8 cellular contexts compared by ENCODE assay signal in genomic region chr3:9704343-9705322, GRCh38. TPM values are rescaled to one million over a fixed set of nuclear protein-coding genes. Genes with fewer than 3 reads are reported as not detected.
DNase-seq lines count a peak whose midpoint lies in the region; ATAC-seq and TF ChIP-seq lines count a peak whose summit lies in the region.

No MANE protein-coding gene starts in this region.

- H3K4me3 Mint-ChIP-seq in T-helper 2 cell treated with Interferon-gamma antibody and Interleukin-4, amounts not matched to agents 5 μg/mL and 100 μg/mL, for 36 hours, result peak overlapping the region; percentile 21
- H3K4me3 Mint-ChIP-seq in endodermal cell, result peak overlapping the region; percentile 57
- no peak overlapping the region for H3K4me3 Mint-ChIP-seq in activated T-helper 2 cell treated with anti-CD3 and anti-CD28 coated beads, Interferon-gamma antibody, Interleukin-2, Interleukin-4, amounts not matched to agents 10 μg/mL and 5 μg/mL and 100 μg/mL, durations not matched to agents 14 hours and 24 hours and 36 hours (ENCODE audit: low read depth)

- H3K9ac ChIP-seq in endodermal cell (ENCODE audit: extremely low read depth, low read length, poor library complexity, severe bottlenecking) (no peak overlapping the region), mucosa of rectum (ENCODE audit: low read depth in 1 of 2, low read length in 2 of 2) (no peak overlapping the region)

- no peaks in the 10 kb centered on the region for H3K9me3 Mint-ChIP-seq in T-helper 2 cell treated with Interferon-gamma antibody and Interleukin-4, amounts not matched to agents 5 μg/mL and 100 μg/mL, for 36 hours
- H3K9me3 Mint-ChIP-seq in endodermal cell, result no peaks in the 10 kb centered on the region
- no peaks in the 10 kb centered on the region for H3K9me3 Mint-ChIP-seq in activated T-helper 2 cell treated with anti-CD3 and anti-CD28 coated beads, Interferon-gamma antibody, Interleukin-2, Interleukin-4, amounts not matched to agents 10 μg/mL and 5 μg/mL and 100 μg/mL, durations not matched to agents 14 hours and 24 hours and 36 hours

- DNase-seq in T-helper 2 cell treated with Interferon-gamma antibody and Interleukin-4, amounts not matched to agents 5 μg/mL and 100 μg/mL, for 36 hours (ENCODE audit: low spot score), result peak; percentile 13
- DNase-seq in T-helper 2 cell (no peak), SK-MEL-5 (ENCODE audit: low read depth, low spot score) (peak; percentile 52), endodermal cell (peak; percentile 97), putamen (ENCODE audit: low spot score) (no peak)
- DNase-seq in activated T-helper 2 cell treated with anti-CD3 and anti-CD28 coated beads, Interferon-gamma antibody, Interleukin-2, Interleukin-4, amounts not matched to agents 10 μg/mL and 5 μg/mL and 100 μg/mL, durations not matched to agents 14 hours and 24 hours and 36 hours (ENCODE audit: low spot score), result no peak

- no peak overlapping the region for H3K27ac Mint-ChIP-seq in T-helper 2 cell treated with Interferon-gamma antibody and Interleukin-4, amounts not matched to agents 5 μg/mL and 100 μg/mL, for 36 hours
- no peak overlapping the region for H3K27ac Mint-ChIP-seq in endodermal cell
- H3K27ac Mint-ChIP-seq in activated T-helper 2 cell treated with anti-CD3 and anti-CD28 coated beads, Interferon-gamma antibody, Interleukin-2, Interleukin-4, amounts not matched to agents 10 μg/mL and 5 μg/mL and 100 μg/mL, durations not matched to agents 14 hours and 24 hours and 36 hours, result no peak overlapping the region

- peak overlapping the region; percentile 74 for H3K4me3 ChIP-seq in endodermal cell (ENCODE audit: low read length)
- peak overlapping the region; percentile 31 to 44 for H3K4me3 ChIP-seq in mucosa of rectum (ENCODE audit: low read length in 2 of 2)

- ATAC-seq in GM18520 (IDR thresholded peaks at IDR 0.05; ENCODE audit: unreplicated experiment), result no peak

- peaks cover 6% of the 10 kb centered on the region for H3K36me3 Mint-ChIP-seq in T-helper 2 cell treated with Interferon-gamma antibody and Interleukin-4, amounts not matched to agents 5 μg/mL and 100 μg/mL, for 36 hours (ENCODE audit: low read depth)
- peaks cover 5% of the 10 kb centered on the region for H3K36me3 Mint-ChIP-seq in endodermal cell (ENCODE audit: low read depth)
- peaks cover 20% of the 10 kb centered on the region for H3K36me3 Mint-ChIP-seq in activated T-helper 2 cell treated with anti-CD3 and anti-CD28 coated beads, Interferon-gamma antibody, Interleukin-2, Interleukin-4, amounts not matched to agents 10 μg/mL and 5 μg/mL and 100 μg/mL, durations not matched to agents 14 hours and 24 hours and 36 hours (ENCODE audit: low read depth)

- H3K27ac ChIP-seq in endodermal cell (ENCODE audit: low read depth, low read length) (no peak overlapping the region), mucosa of rectum (ENCODE audit: low read depth in 2 of 2, low read length in 2 of 2) (no peak overlapping the region)

- no peaks in the 10 kb centered on the region for H3K9me3 ChIP-seq in endodermal cell (ENCODE audit: control insufficient read depth, low read length)
- H3K9me3 ChIP-seq in mucosa of rectum (ENCODE audit: control insufficient read depth in 2 of 2, low read length in 2 of 2), result no peaks in the 10 kb centered on the region

- TF ChIP-seq CTCF in endodermal cell (conservative IDR thresholded peaks at IDR 0.05), result no peak

- H3K27me3 ChIP-seq in endodermal cell (ENCODE audit: control insufficient read depth, insufficient read depth, low read length, poor library complexity, severe bottlenecking) (peaks cover 34% of the 10 kb centered on the region), mucosa of rectum (ENCODE audit: control insufficient read depth in 2 of 2, insufficient read depth in 2 of 2, low read length in 2 of 2) (peaks cover 0 to 2% of the 10 kb centered on the region in 2 donors)

- in situ Hi-C loops in SK-MEL-5 (cut with HindIII; ENCODE audit: low pct_unique_long_range_greater_than_20kb, low sequenced_read_pairs), result no loop called here

- 3% methylated on average over 23 to 62 of the region's 62 CpGs for WGBS in endodermal cell (ENCODE audit: insufficient coverage in 1 of 2, insufficient read length in 1 of 2), 2 experiments

- H3K36me3 ChIP-seq in endodermal cell (ENCODE audit: control insufficient read depth, insufficient read depth, low read length) (peaks cover 7% of the 10 kb centered on the region), mucosa of rectum (ENCODE audit: control insufficient read depth in 2 of 2, insufficient read depth in 2 of 2, low read length in 2 of 2) (peaks cover 6 to 22% of the 10 kb centered on the region in 2 donors)

- H3K4me1 ChIP-seq in endodermal cell (ENCODE audit: control insufficient read depth, insufficient read depth, low read length) (no peaks in the 10 kb centered on the region), mucosa of rectum (ENCODE audit: control insufficient read depth in 2 of 2, insufficient read depth in 2 of 2, low read length in 2 of 2) (peaks cover 10 to 12% of the 10 kb centered on the region in 2 donors)

- H3K27me3 Mint-ChIP-seq in T-helper 2 cell treated with Interferon-gamma antibody and Interleukin-4, amounts not matched to agents 5 μg/mL and 100 μg/mL, for 36 hours (ENCODE audit: low read depth), result peaks cover 41% of the 10 kb centered on the region
- peaks cover 33% of the 10 kb centered on the region for H3K27me3 Mint-ChIP-seq in endodermal cell (ENCODE audit: insufficient read depth)
- peaks cover 38% of the 10 kb centered on the region for H3K27me3 Mint-ChIP-seq in activated T-helper 2 cell treated with anti-CD3 and anti-CD28 coated beads, Interferon-gamma antibody, Interleukin-2, Interleukin-4, amounts not matched to agents 10 μg/mL and 5 μg/mL and 100 μg/mL, durations not matched to agents 14 hours and 24 hours and 36 hours (ENCODE audit: low read depth)

- intact Hi-C loops in activated T-helper 2 cell treated with anti-CD3 and anti-CD28 coated beads, Interferon-gamma antibody, Interleukin-2, Interleukin-4, amounts not matched to agents 10 μg/mL and 5 μg/mL and 100 μg/mL, durations not matched to agents 14 hours and 24 hours and 36 hours (cut with micrococcal nuclease), result no loop called here

- no peaks in the 10 kb centered on the region for H3K4me1 Mint-ChIP-seq in T-helper 2 cell treated with Interferon-gamma antibody and Interleukin-4, amounts not matched to agents 5 μg/mL and 100 μg/mL, for 36 hours (ENCODE audit: low read depth)
- H3K4me1 Mint-ChIP-seq in endodermal cell, result peaks cover 4% of the 10 kb centered on the region
- no peaks in the 10 kb centered on the region for H3K4me1 Mint-ChIP-seq in activated T-helper 2 cell treated with anti-CD3 and anti-CD28 coated beads, Interferon-gamma antibody, Interleukin-2, Interleukin-4, amounts not matched to agents 10 μg/mL and 5 μg/mL and 100 μg/mL, durations not matched to agents 14 hours and 24 hours and 36 hours (ENCODE audit: low read depth)

RNA-seq across cellular contexts. Expression of gene CPNE9, which starts 1.0 kb away (rescaled TPM):
- total RNA-seq in SK-MEL-5 (2014; rRNA removed; shearing (Covaris generic)), result 0.53 and 0.79 TPM in 2 replicates
- 0.05 and 3.7 TPM in 2 replicates for polyA plus RNA-seq in SK-MEL-5 (2015; cell fraction: cytosol; rRNA removed)
- polyA plus RNA-seq in SK-MEL-5 (2015; cell fraction: nucleus; rRNA removed), result 0.37 TPM in 1 of 2 replicates, not detected in the other
- total RNA-seq in endodermal cell, result under 1 TPM; 0.15 to 0.62 TPM
- polyA plus RNA-seq in endodermal cell (2013, experiment 1 of 2), result 2.7 TPM
- 1.7 TPM for polyA plus RNA-seq in endodermal cell (2013, experiment 2 of 2)
- 0.50 TPM in 1 of 2 replicates, not detected in the other for total RNA-seq in activated T-helper 2 cell treated with anti-CD3 and anti-CD28 coated beads, Interferon-gamma antibody, Interleukin-2, Interleukin-4, amounts not matched to agents 10 μg/mL and 5 μg/mL and 100 μg/mL, durations not matched to agents 14 hours and 24 hours and 36 hours

RNA-seq across cellular contexts. Expression of gene BRPF1, which starts 26.9 kb away (rescaled TPM):
- total RNA-seq in SK-MEL-5 (2014; rRNA removed; shearing (Covaris generic)), result 17.7 and 18.8 TPM in 2 replicates
- 19.4 and 25.8 TPM in 2 replicates for polyA plus RNA-seq in SK-MEL-5 (2015; cell fraction: cytosol; rRNA removed)
- 28.1 and 36.4 TPM in 2 replicates for polyA plus RNA-seq in SK-MEL-5 (2015; cell fraction: nucleus; rRNA removed)
- 10 to 100 TPM; 22.7 to 28.5 TPM for total RNA-seq in endodermal cell
- polyA plus RNA-seq in endodermal cell (2013, experiment 1 of 2), result 18.2 TPM
- polyA plus RNA-seq in endodermal cell (2013, experiment 2 of 2), result 17.0 TPM
- 34.2 and 35.8 TPM in 2 replicates for total RNA-seq in activated T-helper 2 cell treated with anti-CD3 and anti-CD28 coated beads, Interferon-gamma antibody, Interleukin-2, Interleukin-4, amounts not matched to agents 10 μg/mL and 5 μg/mL and 100 μg/mL, durations not matched to agents 14 hours and 24 hours and 36 hours

RNA-seq across cellular contexts. Expression of gene OGG1, which starts 45.1 kb away (rescaled TPM):
- total RNA-seq in SK-MEL-5 (2014; rRNA removed; shearing (Covaris generic)), result 11.0 and 16.0 TPM in 2 replicates
- 17.3 and 26.8 TPM in 2 replicates for polyA plus RNA-seq in SK-MEL-5 (2015; cell fraction: cytosol; rRNA removed)
- polyA plus RNA-seq in SK-MEL-5 (2015; cell fraction: nucleus; rRNA removed), result 27.5 and 47.7 TPM in 2 replicates
- 10 to 100 TPM; 28.6 to 34.0 TPM for total RNA-seq in endodermal cell
- polyA plus RNA-seq in endodermal cell (2013, experiment 1 of 2), result 26.9 TPM
- polyA plus RNA-seq in endodermal cell (2013, experiment 2 of 2), result 28.9 TPM
- 33.0 and 38.4 TPM in 2 replicates for total RNA-seq in activated T-helper 2 cell treated with anti-CD3 and anti-CD28 coated beads, Interferon-gamma antibody, Interleukin-2, Interleukin-4, amounts not matched to agents 10 μg/mL and 5 μg/mL and 100 μg/mL, durations not matched to agents 14 hours and 24 hours and 36 hours

RNA-seq across cellular contexts. Expression of gene MTMR14, which starts 55.3 kb away (rescaled TPM):
- total RNA-seq in SK-MEL-5 (2014; rRNA removed; shearing (Covaris generic)), result 53.4 and 55.3 TPM in 2 replicates
- polyA plus RNA-seq in SK-MEL-5 (2015; cell fraction: cytosol; rRNA removed), result 39.6 and 45.6 TPM in 2 replicates
- polyA plus RNA-seq in SK-MEL-5 (2015; cell fraction: nucleus; rRNA removed), result 27.4 and 36.3 TPM in 2 replicates
- total RNA-seq in endodermal cell, result 10 to 100 TPM; 41.8 to 47.9 TPM
- polyA plus RNA-seq in endodermal cell (2013, experiment 1 of 2), result 38.1 TPM
- polyA plus RNA-seq in endodermal cell (2013, experiment 2 of 2), result 33.9 TPM
- 39.2 and 41.7 TPM in 2 replicates for total RNA-seq in activated T-helper 2 cell treated with anti-CD3 and anti-CD28 coated beads, Interferon-gamma antibody, Interleukin-2, Interleukin-4, amounts not matched to agents 10 μg/mL and 5 μg/mL and 100 μg/mL, durations not matched to agents 14 hours and 24 hours and 36 hours

Comparison
In these comparisons a context has a peak if more than half of its experiments do, and no peak if none do; other contexts are left out.
1. DNase-seq: peak in T-helper 2 cell treated with Interferon-gamma antibody and Interleukin-4, amounts not matched to agents 5 μg/mL and 100 μg/mL, for 36 hours (single experiment), SK-MEL-5 (single experiment) and endodermal cell (single experiment); none in T-helper 2 cell (0 of 5), activated T-helper 2 cell treated with anti-CD3 and anti-CD28 coated beads, Interferon-gamma antibody, Interleukin-2, Interleukin-4, amounts not matched to agents 10 μg/mL and 5 μg/mL and 100 μg/mL, durations not matched to agents 14 hours and 24 hours and 36 hours (single experiment) and putamen (single experiment).